Comparison of ENCODE assay signal across 8 cellular contexts in the genomic region with DNA sequence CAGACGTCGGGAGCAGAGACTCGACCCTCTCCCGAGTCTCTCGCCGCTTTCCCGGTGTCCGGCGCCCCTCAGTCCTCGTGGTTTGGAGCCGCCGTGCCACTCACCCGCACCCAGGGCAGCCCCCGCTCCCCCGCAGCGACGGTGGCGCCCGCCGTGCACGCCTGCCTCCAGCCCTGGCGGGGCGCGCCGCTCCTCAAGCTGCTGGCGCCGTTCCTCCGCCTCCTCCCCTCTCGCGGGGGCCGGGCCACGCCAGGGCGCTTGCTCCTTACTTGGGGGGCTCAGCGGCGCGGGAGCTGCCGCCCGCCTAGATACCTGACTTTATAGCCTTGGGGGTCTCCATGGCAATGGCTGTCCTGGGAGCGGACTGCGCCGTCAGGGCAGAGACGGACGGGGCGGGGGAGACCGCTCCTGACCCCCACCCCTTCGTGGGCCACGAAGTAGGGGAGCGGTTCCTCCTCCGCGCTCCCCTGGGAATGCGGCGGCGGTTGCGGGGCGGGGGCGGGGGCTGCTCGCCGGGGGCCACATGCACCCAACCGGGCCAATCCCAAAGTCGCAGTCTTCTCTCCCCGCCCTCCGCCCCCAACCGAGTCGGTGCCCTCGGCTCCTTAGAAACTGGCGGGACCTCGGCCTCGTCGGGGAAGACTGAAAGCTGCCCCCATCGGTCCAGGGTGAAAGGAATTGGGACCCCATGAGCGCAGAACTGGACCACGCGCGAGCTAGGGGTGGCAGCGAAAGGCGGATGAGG. TPM values are rescaled to one million over a fixed set of nuclear protein-coding genes. Genes with fewer than 3 reads are reported as not detected.
DNase-seq lines count a peak whose midpoint lies in the region; ATAC-seq and TF ChIP-seq lines count a peak whose summit lies in the region.

A gene with protein sequence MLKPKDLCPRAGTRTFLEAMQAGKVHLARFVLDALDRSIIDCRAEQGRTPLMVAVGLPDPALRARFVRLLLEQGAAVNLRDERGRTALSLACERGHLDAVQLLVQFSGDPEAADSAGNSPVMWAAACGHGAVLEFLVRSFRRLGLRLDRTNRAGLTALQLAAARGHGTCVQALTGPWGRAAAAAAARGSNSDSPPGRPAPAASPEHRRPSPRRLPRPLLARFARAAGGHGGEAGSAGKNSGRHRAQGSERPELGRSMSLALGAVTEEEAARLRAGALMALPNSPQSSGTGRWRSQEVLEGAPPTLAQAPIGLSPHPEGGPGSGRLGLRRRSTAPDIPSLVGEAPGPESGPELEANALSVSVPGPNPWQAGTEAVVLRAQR (minus strand): TSS at position 195 of the 745 bp plus-strand sequence. CDS start 478 bp downstream, outside the sequence.

- H3K27me3 ChIP-seq in mesendoderm (ENCODE audit: insufficient read depth, low read length, poor library complexity), result peaks cover 21% of the 10 kb centered on the region
- H3K27me3 ChIP-seq in tibial nerve, result peaks cover 0 to 68% of the 10 kb centered on the region in 2 donors

- peaks cover 17% of the 10 kb centered on the region for H3K4me1 ChIP-seq in mesendoderm (ENCODE audit: control insufficient read depth, low read depth, low read length)
- H3K4me1 ChIP-seq in tibial nerve, result peaks cover 0 to 46% (median 20%) of the 10 kb centered on the region in 4 donors

- H3K36me3 Mint-ChIP-seq in T-helper 1 cell treated with Interleukin-12 subunit alpha and Interleukin-12 subunit beta and Interleukin-4 antibody, amounts not matched to agents 30 μg/mL and 1 μg/mL, for 36 hours (ENCODE audit: low read depth), result no peaks in the 10 kb centered on the region
- peaks cover 2% of the 10 kb centered on the region for H3K36me3 Mint-ChIP-seq in central memory CD8-positive, alpha-beta T cell (ENCODE audit: insufficient read depth)

- H3K18ac ChIP-seq in mesendoderm (ENCODE audit: low read length), result no peak within 1 kb of the TSS

- H3K23ac ChIP-seq in mesendoderm (ENCODE audit: low read length), result no peak within 1 kb of the TSS

- no peak within 1 kb of the TSS for H2BK120ac ChIP-seq in mesendoderm (ENCODE audit: low read depth, low read length)

- no peak within 1 kb of the TSS for H2BK15ac ChIP-seq in mesendoderm (replicated peaks; ENCODE audit: low read depth)

- peak within 1 kb of the TSS; percentile 15 for H3K4me2 ChIP-seq in mesendoderm (ENCODE audit: low read length)

- peaks cover 5% of the 10 kb centered on the region for H3K4me1 Mint-ChIP-seq in T-helper 1 cell treated with Interleukin-12 subunit alpha and Interleukin-12 subunit beta and Interleukin-4 antibody, amounts not matched to agents 30 μg/mL and 1 μg/mL, for 36 hours (ENCODE audit: low read depth)
- H3K4me1 Mint-ChIP-seq in central memory CD8-positive, alpha-beta T cell, result no peaks in the 10 kb centered on the region

- H3K9me3 Mint-ChIP-seq in T-helper 1 cell treated with Interleukin-12 subunit alpha and Interleukin-12 subunit beta and Interleukin-4 antibody, amounts not matched to agents 30 μg/mL and 1 μg/mL, for 36 hours, result no peaks in the 10 kb centered on the region
- H3K9me3 Mint-ChIP-seq in central memory CD8-positive, alpha-beta T cell, result no peaks in the 10 kb centered on the region

- H3K36me3 ChIP-seq in mesendoderm (ENCODE audit: control insufficient read depth, insufficient read depth, low read length), result no peaks in the 10 kb centered on the region
- no peaks in the 10 kb centered on the region for H3K36me3 ChIP-seq in tibial nerve

- H3K79me1 ChIP-seq in mesendoderm (ENCODE audit: low read length), result no peaks in the 10 kb centered on the region

- CTCF ChIA-PET in AG04449 (lab: Yijun Ruan, JAX), result interaction anchor here (0.8 to 17.3 kb wide), 13 partner anchors 8 to 237 kb away, joined by 3 to 287 read pairs (median 3); a partner anchor contains a TSS

- peak within 1 kb of the TSS; percentile 44 for H3K9ac ChIP-seq in mesendoderm (ENCODE audit: low read length)

- H2BK5ac ChIP-seq in mesendoderm (ENCODE audit: low read length), result no peak within 1 kb of the TSS

- POLR2A ChIA-PET in AG04449 (lab: Yijun Ruan, JAX), result no interaction called here

- H3K9me3 ChIP-seq in tibial nerve, result no peaks in the 10 kb centered on the region

- no peak within 1 kb of the TSS for H3K4ac ChIP-seq in mesendoderm (ENCODE audit: low read depth, low read length)

- ATAC-seq in central memory CD8-positive, alpha-beta T cell (replicated peaks; ENCODE audit: extremely low read depth, poor library complexity, severe bottlenecking), result peak; percentile 70
- ATAC-seq in HG03108 (IDR thresholded peaks at IDR 0.05; ENCODE audit: unreplicated experiment), result no peak

- DNase-seq in AG04449 (ENCODE audit: low read depth, low spot score) (no peak), GM19238 (ENCODE audit: insufficient read length, low spot score) (peak; percentile 58), mesendoderm (no peak), tibial nerve (ENCODE audit: low spot score in 2 of 2) (no peak), MV-4-11 (lab: John Stamatoyannopoulos, UW) (no peak)
- no peak for DNase-seq in central memory CD8-positive, alpha-beta T cell (ENCODE audit: low spot score in 2 of 2)

- H3K27ac ChIP-seq in mesendoderm (ENCODE audit: low read depth, low read length) (no peak within 1 kb of the TSS), tibial nerve (no peak within 1 kb of the TSS)

- H3K4me3 Mint-ChIP-seq in T-helper 1 cell treated with Interleukin-12 subunit alpha and Interleukin-12 subunit beta and Interleukin-4 antibody, amounts not matched to agents 30 μg/mL and 1 μg/mL, for 36 hours, result peak within 1 kb of the TSS; percentile 60
- H3K4me3 Mint-ChIP-seq in central memory CD8-positive, alpha-beta T cell, result peak within 1 kb of the TSS; percentile 76

- H2AK5ac ChIP-seq in mesendoderm (ENCODE audit: low read length), result no peak within 1 kb of the TSS

- H3K4me3 ChIP-seq in AG04449 (ENCODE audit: low read depth, low read length) (peak within 1 kb of the TSS; percentile 40), mesendoderm (ENCODE audit: low read length) (no peak within 1 kb of the TSS), tibial nerve (peak within 1 kb of the TSS; percentile 20 to 50 (median 40))

- TF ChIP-seq POLR2A in tibial nerve (IDR thresholded peaks at IDR 0.05), result no peak

- WGBS in mesendoderm (ENCODE audit: extremely low coverage, insufficient coverage, low lambda C conversion rate), result no CpG with 5 or more reads among the region's 76 CpGs
- 4 to 9% methylated on average over 22 to 25 of the region's 76 CpGs for WGBS in tibial nerve, 2 donors

- no peaks in the 10 kb centered on the region for H3K79me2 ChIP-seq in mesendoderm (ENCODE audit: control insufficient read depth, insufficient read depth, low read length)

- peak within 1 kb of the TSS; percentile 76 for H3K56ac ChIP-seq in mesendoderm (ENCODE audit: low read length)

- TF ChIP-seq CTCF in AG04449 (IDR thresholded peaks at IDR 0.05; ENCODE audit: insufficient read depth, low read length, missing control alignments), result no peak
- TF ChIP-seq CTCF in tibial nerve (IDR thresholded peaks at IDR 0.05), result no peak

- no peak within 1 kb of the TSS for H4K8ac ChIP-seq in mesendoderm (ENCODE audit: low read depth, low read length)

- no peak within 1 kb of the TSS for H3K27ac Mint-ChIP-seq in T-helper 1 cell treated with Interleukin-12 subunit alpha and Interleukin-12 subunit beta and Interleukin-4 antibody, amounts not matched to agents 30 μg/mL and 1 μg/mL, for 36 hours
- no peak within 1 kb of the TSS for H3K27ac Mint-ChIP-seq in central memory CD8-positive, alpha-beta T cell (ENCODE audit: low read depth)

- no peak for TF ChIP-seq EP300 in tibial nerve (IDR thresholded peaks at IDR 0.05)

- H4K5ac ChIP-seq in mesendoderm (ENCODE audit: low read length), result no peak within 1 kb of the TSS

- H3K27me3 Mint-ChIP-seq in T-helper 1 cell treated with Interleukin-12 subunit alpha and Interleukin-12 subunit beta and Interleukin-4 antibody, amounts not matched to agents 30 μg/mL and 1 μg/mL, for 36 hours (ENCODE audit: low read depth), result peaks cover 41% of the 10 kb centered on the region
- peaks cover 22% of the 10 kb centered on the region for H3K27me3 Mint-ChIP-seq in central memory CD8-positive, alpha-beta T cell

RNA-seq across cellular contexts. Expression of the gene that starts here (rescaled TPM):
- 0.04 TPM for polyA plus RNA-seq in mesendoderm (2013, experiment 1 of 2)
- 0.06 TPM for polyA plus RNA-seq in mesendoderm (2013, experiment 2 of 2)
- not detected for total RNA-seq in tibial nerve
